ENCODE assay signal across 15 cellular contexts in genomic region chr5:75044406-75044805, GRCh38. TPM values are rescaled to one million over a fixed set of nuclear protein-coding genes. Genes with fewer than 3 reads are reported as not detected.
DNase-seq lines count a peak whose midpoint lies in the region; ATAC-seq, FAIRE-seq and TF ChIP-seq lines count a peak whose summit lies in the region.
"Had no signal": no experiment of that assay in that cellular context is flagged by ENCODE, and none has a peak within 500 bp of the region (broad histone marks: within the 10 kb centered on the region; RNA-seq: fewer than 3 reads in every experiment).

No MANE protein-coding gene starts in this region.

- 73 to 82% methylated on average over 7 of the region's 7 CpGs for WGBS in GM23248 (ENCODE audit: low coverage in 1 of 2, low lambda C conversion rate in 2 of 2, missing lambda C conversion rate in 2 of 2), 2 experiments
- 51% methylated on average over 7 of the region's 7 CpGs for WGBS in HepG2 (ENCODE audit: low lambda C conversion rate)

- in situ Hi-C loops in GM23248 (cut with MboI) = no loop called here
- in situ Hi-C loops in HepG2 (cut with HindIII; ENCODE audit: extremely low pct_ligation_motif_present, low pct_unique_long_range_greater_than_20kb) = loop anchor here (10.0 kb wide), 1 partner anchor 110 kb away; no protein-coding TSS in a partner anchor

- no peak for FAIRE-seq in HepG2 (lab: Jason Lieb, UNC)

- H3K9ac ChIP-seq in GM23248 (no peak overlapping the region), HepG2 (ENCODE audit: insufficient read depth, low read depth, low read length) (no peak overlapping the region)

- no peak overlapping the region for H3K4me3 Mint-ChIP-seq in CD4-positive, alpha-beta memory T cell
- H3K4me3 Mint-ChIP-seq in effector memory CD8-positive, alpha-beta T cell = no peak overlapping the region
- H3K4me3 Mint-ChIP-seq: activated T-cell treated with anti-CD3 and anti-CD28 coated beads, Interleukin-2, amount 50 U/mL, for 72 hours had no signal

- no peaks in the 10 kb centered on the region; the same call in 1 of the 2 replicates for H3F3A ChIP-seq in GM23248 (ENCODE audit: insufficient read depth)

- H3K4me1 ChIP-seq in GM23248 (ENCODE audit: insufficient read depth) (peaks cover 11% of the 10 kb centered on the region; the same call in 1 of the 2 replicates), HepG2 (ENCODE audit: insufficient read depth, low read length) (peaks cover 13% of the 10 kb centered on the region; the same call in 1 of the 2 replicates)
- H3K4me1 ChIP-seq in CD4-positive, alpha-beta memory T cell (ENCODE audit: insufficient read depth, low read length) = peaks cover 45% of the 10 kb centered on the region

- TF ChIP-seq EP300 in HepG2 (IDR thresholded peaks at IDR 0.05; ENCODE audit: low read depth in 2 of 2, low read length in 2 of 2) (no peak), HepG2 (CRISPR knock-in tag; IDR thresholded peaks at IDR 0.05; ENCODE audit: borderline replicate concordance) (no peak)

- intact Hi-C loops in HepG2 (cut with micrococcal nuclease; ENCODE audit: unreplicated experiment) = no loop called here
- intact Hi-C loops in CD4-positive, alpha-beta memory T cell (cut with micrococcal nuclease) = loop anchor here (10.0 kb wide), 1 partner anchor 1140 kb away; no protein-coding TSS in a partner anchor

- TF ChIP-seq POLR2A in HepG2 (IDR thresholded peaks at IDR 0.05; ENCODE audit: insufficient read depth in 1 of 2, low read depth in 2 of 2, low read length in 2 of 2) = no peak

- POLR2A ChIA-PET in HepG2 (lab: Yijun Ruan, JAX) = no interaction called here
- POLR2A ChIA-PET in CD4-positive, alpha-beta memory T cell (lab: Charles Lee; ENCODE audit: partially characterized antibody) = interaction anchor here (1.3 kb wide), 1 partner anchor 193 kb away, joined by 4 read pairs; the partner anchor contains the start of gene ANKRD31

- peaks cover 26 to 57% (median 48%) of the 10 kb centered on the region in 4 donors for H3K4me1 Mint-ChIP-seq in CD4-positive, alpha-beta memory T cell
- H3K4me1 Mint-ChIP-seq in effector memory CD8-positive, alpha-beta T cell (ENCODE audit: low read depth in 2 of 2) = peaks cover 13 to 34% of the 10 kb centered on the region in 2 donors

- H3K9me3 ChIP-seq in GM23248 (ENCODE audit: low read depth) (no peaks in the 10 kb centered on the region), HepG2 (ENCODE audit: low read length) (no peaks in the 10 kb centered on the region)
- no peaks in the 10 kb centered on the region for H3K9me3 ChIP-seq in CD4-positive, alpha-beta memory T cell (ENCODE audit: control insufficient read depth in 1 of 2, low read length in 2 of 2)
- H3K9me3 ChIP-seq: mucosa of descending colon, ovary had no signal

- H3K9me3 Mint-ChIP-seq in CD4-positive, alpha-beta memory T cell = no peaks in the 10 kb centered on the region
- no peaks in the 10 kb centered on the region for H3K9me3 Mint-ChIP-seq in effector memory CD8-positive, alpha-beta T cell
- H3K9me3 Mint-ChIP-seq: activated T-cell treated with anti-CD3 and anti-CD28 coated beads, Interleukin-2, amount 50 U/mL, for 72 hours had no signal

- H2AFZ ChIP-seq in GM23248 (no peak overlapping the region), HepG2 (ENCODE audit: low read length) (no peak overlapping the region)

- CTCF ChIA-PET in HepG2 (lab: Yijun Ruan, JAX; ENCODE audit: low intra/inter-chr PET ratio, low total read pairs) = no interaction called here
- CTCF ChIA-PET in CD4-positive, alpha-beta memory T cell (lab: Charles Lee; ENCODE audit: partially characterized antibody) = interaction anchor here (1.0 to 1.1 kb wide), 2 partner anchors 9 to 192 kb away, joined by 3 read pairs; partner anchors contain the start of gene ANKRD31

- no peak for TF ChIP-seq CTCF in HepG2 (CRISPR knock-in tag; IDR thresholded peaks at IDR 0.05)

- H4K20me1 ChIP-seq in GM23248 (ENCODE audit: insufficient read depth) (no peaks in the 10 kb centered on the region), HepG2 (ENCODE audit: insufficient read depth, low read length) (no peaks in the 10 kb centered on the region)

- no peak overlapping the region for H3K4me3 ChIP-seq in GM23248
- H3K4me3 ChIP-seq in HepG2 (replicated peaks in 1 of 3; ENCODE audit: insufficient read depth in 1 of 3, low read depth in 2 of 3, low read length in 3 of 3) = no peak overlapping the region
- H3K4me3 ChIP-seq in CD4-positive, alpha-beta memory T cell (ENCODE audit: low read length in 2 of 2) = no peak overlapping the region
- H3K4me3 ChIP-seq: mucosa of descending colon, ovary had no signal

- no peak for TF ChIP-seq RAD21 in HepG2 (CRISPR knock-in tag; IDR thresholded peaks at IDR 0.05)

- H3K27me3 ChIP-seq in GM23248 (replicated peaks; ENCODE audit: insufficient read depth) (no peaks in the 10 kb centered on the region), HepG2 (ENCODE audit: control insufficient read depth in 1 of 2, insufficient read depth in 2 of 2, low read length in 2 of 2) (no peaks in the 10 kb centered on the region; a peak in 1 of 5 replicates)
- no peaks in the 10 kb centered on the region for H3K27me3 ChIP-seq in CD4-positive, alpha-beta memory T cell (ENCODE audit: insufficient read depth, low read length)
- H3K27me3 ChIP-seq: ovary had no signal

- H3K27ac ChIP-seq in GM23248 (no peak overlapping the region), HepG2 (ENCODE audit: extremely low read length, insufficient read depth, low read length) (no peak overlapping the region)
- no peak overlapping the region for H3K27ac ChIP-seq in CD4-positive, alpha-beta memory T cell (ENCODE audit: low read depth, low read length)
- H3K27ac ChIP-seq: ovary had no signal

- no peaks in the 10 kb centered on the region for H3K27me3 Mint-ChIP-seq in CD4-positive, alpha-beta memory T cell
- H3K27me3 Mint-ChIP-seq in effector memory CD8-positive, alpha-beta T cell = no peaks in the 10 kb centered on the region

- H3K27ac Mint-ChIP-seq in CD4-positive, alpha-beta memory T cell = peak overlapping the region in 1 of 7 donors; percentile 17
- peak overlapping the region in 1 of 2 donors; percentile 49 for H3K27ac Mint-ChIP-seq in effector memory CD8-positive, alpha-beta T cell
- H3K27ac Mint-ChIP-seq: activated T-cell treated with anti-CD3 and anti-CD28 coated beads, Interleukin-2, amount 50 U/mL, for 72 hours had no signal

- DNase-seq in AML-193 (lab: John Stamatoyannopoulos, UW) (peak; percentile 20 to 29), GM23248 (peak; percentile 66), astrocyte of the hippocampus (ENCODE audit: low read depth, low spot score) (peak; percentile 52), HepG2 (ENCODE audit: low spot score) (no peak), HUDEP-2 (lab: John Stamatoyannopoulos, UW; ENCODE audit: unreplicated experiment in 76 of 76) (no peak), NCI-H2081 (lab: John Stamatoyannopoulos, UW) (no peak)
- no peak for DNase-seq in CD4-positive, alpha-beta memory T cell
- DNase-seq in effector memory CD8-positive, alpha-beta T cell = no peak
- DNase-seq: activated T-cell treated with anti-CD3 and anti-CD28 coated beads, Interleukin-2, amount 50 U/mL, for 72 hours; dermis blood vessel endothelial cell; mucosa of descending colon; NCI-H1092 treated with DMSO at 0.1 percent for 48 hours; ovary had no signal

- no peaks in the 10 kb centered on the region; the same call in 1 of the 2 replicates for H3K36me3 ChIP-seq in GM23248 (ENCODE audit: low read depth)
- H3K36me3 ChIP-seq in HepG2 (replicated peaks in 1 of 2; ENCODE audit: control insufficient read depth in 1 of 2, insufficient read depth in 2 of 2, low read length in 2 of 2) = no peaks in the 10 kb centered on the region
- H3K36me3 ChIP-seq in CD4-positive, alpha-beta memory T cell (ENCODE audit: insufficient read depth, low read length) = peaks cover 10% of the 10 kb centered on the region
- H3K36me3 ChIP-seq: ovary had no signal

- H3K79me2 ChIP-seq in GM23248 (ENCODE audit: insufficient read depth) (peaks cover 3% of the 10 kb centered on the region; the same call in 1 of the 2 replicates), HepG2 (ENCODE audit: insufficient read depth, low read length) (no peaks in the 10 kb centered on the region)

- H3K9me2 ChIP-seq in GM23248 (ENCODE audit: insufficient read depth) = 0 out of 2 replicates have a peak, but pooled peaks cover 3% of the 10 kb centered on the region

- no peak overlapping the region for H3K4me2 ChIP-seq in GM23248 (ENCODE audit: unreplicated experiment)
- no peak overlapping the region for H3K4me2 ChIP-seq in HepG2 (ENCODE audit: low read depth, low read length)

- BruUV-seq in HepG2 (replicated peaks; lab: Mats Ljungman, UMichigan) = no TSS peak

- H3K36me3 Mint-ChIP-seq in CD4-positive, alpha-beta memory T cell = peaks cover 47 to 58% of the 10 kb centered on the region in 2 donors
- H3K36me3 Mint-ChIP-seq in effector memory CD8-positive, alpha-beta T cell (ENCODE audit: insufficient read depth) = peaks cover 24% of the 10 kb centered on the region

- no peak for ATAC-seq in HepG2
- no peak for ATAC-seq in effector memory CD8-positive, alpha-beta T cell (replicated peaks)
- ATAC-seq: mucosa of descending colon, Panc1 had no signal

RNA-seq across cellular contexts. Expression of gene GCNT4, which starts 8.0 kb away (rescaled TPM):
- 1.4 and 2.8 TPM in 2 replicates for total RNA-seq in GM23248 (2014; rRNA removed; shearing (Covaris generic))
- polyA plus RNA-seq in GM23248 (2016; fragmentation: Nextera tagmentation; extraction: Ambion mirVana) (1.7 and 1.8 TPM in 2 replicates), HepG2 (2011; rRNA removed) (0.26 and 0.38 TPM in 2 replicates)
- total RNA-seq in HepG2 (2016; rRNA removed; fragmentation: Illumina TruSeq; extraction: Trizol) = 0.22 and 0.27 TPM in 2 replicates
- total RNA-seq in HepG2 (2016; cell fraction: cytosol; rRNA removed; fragmentation: Illumina TruSeq; extraction: Trizol; ENCODE audit: low read depth) = 0.10 TPM in 1 of 2 replicates, not detected in the other
- 0.18 and 0.26 TPM in 2 replicates for total RNA-seq in HepG2 (2016; cell fraction: insoluble cytoplasmic fraction; rRNA removed; fragmentation: Illumina TruSeq; extraction: Trizol)
- 0.17 and 0.25 TPM in 2 replicates for total RNA-seq in HepG2 (2016; cell fraction: membrane; rRNA removed; fragmentation: Illumina TruSeq; extraction: Trizol)
- 0.19 and 0.50 TPM in 2 replicates for total RNA-seq in HepG2 (2016; cell fraction: nucleus; rRNA removed; fragmentation: Illumina TruSeq; extraction: Trizol)
- polyA plus RNA-seq in HepG2 (2011; cell fraction: cytosol; rRNA removed) = 0.11 and 0.26 TPM in 2 replicates
- polyA plus RNA-seq in HepG2 (2011; cell fraction: nucleus; rRNA removed) = 0.16 and 0.28 TPM in 2 replicates
- polyA plus RNA-seq in HepG2 (2012) = 0.17 and 0.43 TPM in 2 replicates
- 0.01 and 0.02 TPM in 2 replicates for polyA plus RNA-seq in HepG2 (2016; cell fraction: cytosol; fragmentation: Illumina TruSeq; extraction: Trizol; ENCODE audit: low read depth)
- polyA plus RNA-seq in HepG2 (2016; cell fraction: insoluble cytoplasmic fraction; fragmentation: Illumina TruSeq; extraction: Trizol; ENCODE audit: low read depth) = 0.12 and 0.17 TPM in 2 replicates
- 0.05 and 0.13 TPM in 2 replicates for polyA plus RNA-seq in HepG2 (2016; cell fraction: membrane; fragmentation: Illumina TruSeq; extraction: Trizol; ENCODE audit: low read depth)
- 0.21 and 0.28 TPM in 2 replicates for polyA plus RNA-seq in HepG2 (2016; cell fraction: nucleus; fragmentation: Illumina TruSeq; extraction: Trizol; ENCODE audit: insufficient read depth, low read depth)
- polyA minus RNA-seq in HepG2 (2011; rRNA and poly(A)+ RNA removed; ENCODE audit: low replicate concordance) = 0.02 and 0.26 TPM in 2 replicates
- 0.59 and 0.62 TPM in 2 replicates for polyA minus RNA-seq in HepG2 (2011; cell fraction: cytosol; rRNA and poly(A)+ RNA removed)
- 0.90 and 0.99 TPM in 2 replicates for polyA minus RNA-seq in HepG2 (2011; cell fraction: nucleus; rRNA and poly(A)+ RNA removed)
- 10 to 100 TPM; 30.8 to 31.4 TPM for total RNA-seq in CD4-positive, alpha-beta memory T cell
- 1 to 10 TPM; 2.0 to 2.2 TPM for polyA plus RNA-seq in CD4-positive, alpha-beta memory T cell
- total RNA-seq: HT-29 had no signal

Comparison
In these comparisons a context has a peak if more than half of its experiments do, and no peak if none do; other contexts are left out.
1. DNase-seq: peak in AML-193 (2 of 2), GM23248 (single experiment) and astrocyte of the hippocampus (single experiment); none in HepG2 (single experiment), CD4-positive, alpha-beta memory T cell (0 of 5), HUDEP-2 (0 of 76), effector memory CD8-positive, alpha-beta T cell (0 of 3) and NCI-H2081 (0 of 2).